27 cellular contexts compared by ENCODE assay signal in genomic region chr2:191255271-191255670, GRCh38. TPM values are rescaled to one million over a fixed set of nuclear protein-coding genes. Genes with fewer than 3 reads are reported as not detected.
"Had no signal": no experiment of that assay in that cellular context is flagged by ENCODE, and none has a peak within 500 bp of the region (broad histone marks: within the 10 kb centered on the region; RNA-seq: fewer than 3 reads in every experiment).

No MANE protein-coding gene starts in this region.

- H3K4me2 ChIP-seq: hepatocyte had no signal

- H2AFZ ChIP-seq: hepatocyte had no signal

- DNase-seq: activated CD4-positive, alpha-beta T cell treated with anti-CD3 and anti-CD28 coated beads for 1 hour; activated CD4-positive, alpha-beta T cell treated with anti-CD3 and anti-CD28 coated beads, Interleukin-2, amount 50 U/mL, for 1 hour; activated CD8-positive, alpha-beta T cell treated with anti-CD3 and anti-CD28 coated beads, Interleukin-2, amount 10 ng/mL, durations not matched to agents 7 days and 5 days; activated T-cell treated with anti-CD3 and anti-CD28 coated beads, Interleukin-2, amount 50 U/mL, for 1 hour; aorta; brain microvascular endothelial cell; caudate nucleus; dermis blood vessel endothelial cell; effector CD8-positive, alpha-beta T cell; erythroblast; foreskin melanocyte; immature natural killer cell; left lung; midbrain; pancreas; psoas muscle; stimulated activated CD4-positive, alpha-beta T cell treated with anti-CD3 and anti-CD28 coated beads, Interleukin-12 subunit alpha, Interleukin-12 subunit beta, amount 100 ng/mL, for 4 hours; stimulated activated CD4-positive, alpha-beta T cell treated with anti-CD3 and anti-CD28 coated beads, Interleukin-1b, Interleukin-23, amount 100 ng/mL, for 48 hours; stomach; transverse colon had no signal

- H3K4me1 ChIP-seq: psoas muscle, transverse colon had no signal

- ATAC-seq: activated CD8-positive, alpha-beta T cell treated with anti-CD3 and anti-CD28 coated beads, Interleukin-2, amount 10 ng/mL, durations not matched to agents 7 days and 5 days; activated naive CD4-positive, alpha-beta T cell treated with anti-CD3 and anti-CD28 coated beads, Interleukin-2, amount 50 U/mL, for 72 hours; activated T-helper 17 cell treated with anti-CD3 and anti-CD28 coated beads, Interleukin-2, amount 50 U/mL, for 72 hours; psoas muscle had no signal

- H3K27ac ChIP-seq: brain microvascular endothelial cell, hepatocyte, left lung, neutrophil, pancreas, psoas muscle, right atrium auricular region, stomach, suprapubic skin, transverse colon, vagina had no signal

- H3K27me3 ChIP-seq: brain microvascular endothelial cell, hepatocyte, left lung, neutrophil, pancreas, right atrium auricular region, stomach, suprapubic skin, transverse colon, vagina had no signal

- H3K4me3 ChIP-seq: hepatocyte, left lung, pancreas, psoas muscle, right atrium auricular region, stomach, suprapubic skin, transverse colon, vagina had no signal

- H3K9me3 ChIP-seq: left lung, neutrophil, pancreas, psoas muscle, right atrium auricular region, stomach, suprapubic skin, transverse colon, vagina had no signal

- H3K36me3 ChIP-seq: brain microvascular endothelial cell, left lung, neutrophil, pancreas, right atrium auricular region, stomach, suprapubic skin, transverse colon, vagina had no signal

RNA-seq across cellular contexts. Expression of gene MYO1B, which starts 10.1 kb away (rescaled TPM):
- polyA plus RNA-seq: immature natural killer cell had no signal
